In the genomic region with DNA sequence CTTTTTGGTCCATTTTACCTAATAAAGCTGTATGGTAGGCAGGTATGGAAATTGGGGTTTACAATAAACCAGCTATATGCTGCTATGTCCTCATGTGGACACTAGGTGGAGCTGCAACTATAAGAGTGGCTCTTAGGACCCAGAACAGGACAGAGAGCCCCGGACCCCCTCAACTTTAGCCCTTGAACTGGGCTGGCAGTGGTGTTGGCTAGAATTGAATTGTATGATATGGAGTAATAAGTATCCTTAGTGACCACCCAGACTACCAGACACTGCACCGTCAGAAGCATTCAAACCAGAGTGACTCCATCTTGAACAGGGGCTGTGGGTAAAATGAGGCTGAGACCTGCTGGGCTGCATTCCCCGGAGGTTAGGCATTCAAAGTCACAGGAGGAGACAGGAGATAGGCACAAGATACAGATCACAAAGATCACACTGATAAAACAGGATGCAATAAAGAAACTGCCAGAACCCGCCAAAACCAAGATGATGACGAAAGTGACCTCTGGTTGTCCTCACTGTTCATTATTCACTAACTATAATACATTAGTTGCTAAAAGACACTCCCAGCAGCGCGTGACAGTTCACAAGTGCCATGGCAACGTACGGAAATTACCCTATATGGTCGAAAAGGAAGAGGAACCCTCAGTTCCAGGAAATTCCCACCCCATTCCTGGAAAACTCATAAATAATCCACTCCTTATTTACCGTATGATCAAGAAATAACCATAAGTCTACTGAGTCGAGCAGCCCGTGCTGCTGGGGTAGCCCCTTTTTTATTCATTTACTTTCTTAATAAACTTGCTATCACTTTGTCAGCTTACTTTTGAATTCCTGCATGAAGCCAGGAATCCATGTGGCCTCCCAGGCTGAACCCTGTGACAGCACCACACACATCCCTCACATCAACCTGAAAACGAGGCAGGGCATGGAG, we compare ENCODE assay signal across 1 cellular context.
TF ChIP-seq lines count a peak whose summit lies in the region.

No MANE protein-coding gene starts in this region.

TF ChIP-seq in K562, 482 proteins besides CTCF, POLR2A, EP300 and RAD21 (continued from another document and continues in another):
- TF ChIP-seq, protein P1, sequence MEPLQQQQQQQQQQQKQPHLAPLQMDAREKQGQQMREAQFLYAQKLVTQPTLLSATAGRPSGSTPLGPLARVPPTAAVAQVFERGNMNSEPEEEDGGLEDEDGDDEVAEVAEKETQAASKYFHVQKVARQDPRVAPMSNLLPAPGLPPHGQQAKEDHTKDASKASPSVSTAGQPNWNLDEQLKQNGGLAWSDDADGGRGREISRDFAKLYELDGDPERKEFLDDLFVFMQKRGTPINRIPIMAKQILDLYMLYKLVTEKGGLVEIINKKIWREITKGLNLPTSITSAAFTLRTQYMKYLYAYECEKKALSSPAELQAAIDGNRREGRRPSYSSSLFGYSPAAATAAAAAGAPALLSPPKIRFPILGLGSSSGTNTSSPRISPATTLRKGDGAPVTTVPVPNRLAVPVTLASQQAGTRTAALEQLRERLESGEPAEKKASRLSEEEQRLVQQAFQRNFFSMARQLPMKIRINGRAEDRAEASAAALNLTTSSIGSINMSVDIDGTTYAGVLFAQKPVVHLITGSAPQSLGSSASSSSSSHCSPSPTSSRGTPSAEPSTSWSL (CRISPR knock-in tag; IDR thresholded peaks at IDR 0.05; ENCODE audit: borderline replicate concordance): peak; percentile 100
- no peak for TF ChIP-seq C11orf30 (IDR thresholded peaks at IDR 0.05; ENCODE audit: low read depth)
- no peak for TF ChIP-seq SAP30 (IDR thresholded peaks at IDR 0.05; ENCODE audit: borderline replicate concordance, insufficient read depth, low read depth, low read length, poor library complexity, severe bottlenecking)
- peak; percentile 72; the same call in 1 of the 2 replicates for TF ChIP-seq L3MBTL2 (IDR thresholded peaks at IDR 0.05)
- TF ChIP-seq PURB (CRISPR knock-in tag; IDR thresholded peaks at IDR 0.05; ENCODE audit: low read depth): no peak
- TF ChIP-seq NR2C1 (IDR thresholded peaks at IDR 0.05): peak; percentile 83
- TF ChIP-seq NR2C1 (tag; IDR thresholded peaks at IDR 0.05): peak; percentile 99
- TF ChIP-seq, protein P2, sequence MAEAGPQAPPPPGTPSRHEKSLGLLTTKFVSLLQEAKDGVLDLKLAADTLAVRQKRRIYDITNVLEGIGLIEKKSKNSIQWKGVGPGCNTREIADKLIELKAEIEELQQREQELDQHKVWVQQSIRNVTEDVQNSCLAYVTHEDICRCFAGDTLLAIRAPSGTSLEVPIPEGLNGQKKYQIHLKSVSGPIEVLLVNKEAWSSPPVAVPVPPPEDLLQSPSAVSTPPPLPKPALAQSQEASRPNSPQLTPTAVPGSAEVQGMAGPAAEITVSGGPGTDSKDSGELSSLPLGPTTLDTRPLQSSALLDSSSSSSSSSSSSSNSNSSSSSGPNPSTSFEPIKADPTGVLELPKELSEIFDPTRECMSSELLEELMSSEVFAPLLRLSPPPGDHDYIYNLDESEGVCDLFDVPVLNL (CRISPR knock-in tag; IDR thresholded peaks at IDR 0.05; ENCODE audit: low read depth): no peak
- no peak; a peak in 1 of 4 replicates for TF ChIP-seq TBL1XR1 (IDR thresholded peaks at IDR 0.05; ENCODE audit: low read length in 2 of 2)
- TF ChIP-seq CREB1 (IDR thresholded peaks at IDR 0.05): no peak; the same call in 1 of the 2 replicates
- peak; percentile 37; the same call in 1 of the 2 replicates for TF ChIP-seq CREB1 (CRISPR knock-in tag; IDR thresholded peaks at IDR 0.05)
- TF ChIP-seq TAL1 (IDR thresholded peaks at IDR 0.05): no peak
- TF ChIP-seq, protein P3, sequence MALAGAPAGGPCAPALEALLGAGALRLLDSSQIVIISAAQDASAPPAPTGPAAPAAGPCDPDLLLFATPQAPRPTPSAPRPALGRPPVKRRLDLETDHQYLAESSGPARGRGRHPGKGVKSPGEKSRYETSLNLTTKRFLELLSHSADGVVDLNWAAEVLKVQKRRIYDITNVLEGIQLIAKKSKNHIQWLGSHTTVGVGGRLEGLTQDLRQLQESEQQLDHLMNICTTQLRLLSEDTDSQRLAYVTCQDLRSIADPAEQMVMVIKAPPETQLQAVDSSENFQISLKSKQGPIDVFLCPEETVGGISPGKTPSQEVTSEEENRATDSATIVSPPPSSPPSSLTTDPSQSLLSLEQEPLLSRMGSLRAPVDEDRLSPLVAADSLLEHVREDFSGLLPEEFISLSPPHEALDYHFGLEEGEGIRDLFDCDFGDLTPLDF (CRISPR knock-in tag; IDR thresholded peaks at IDR 0.05): peak; percentile 93
- TF ChIP-seq, protein P4, sequence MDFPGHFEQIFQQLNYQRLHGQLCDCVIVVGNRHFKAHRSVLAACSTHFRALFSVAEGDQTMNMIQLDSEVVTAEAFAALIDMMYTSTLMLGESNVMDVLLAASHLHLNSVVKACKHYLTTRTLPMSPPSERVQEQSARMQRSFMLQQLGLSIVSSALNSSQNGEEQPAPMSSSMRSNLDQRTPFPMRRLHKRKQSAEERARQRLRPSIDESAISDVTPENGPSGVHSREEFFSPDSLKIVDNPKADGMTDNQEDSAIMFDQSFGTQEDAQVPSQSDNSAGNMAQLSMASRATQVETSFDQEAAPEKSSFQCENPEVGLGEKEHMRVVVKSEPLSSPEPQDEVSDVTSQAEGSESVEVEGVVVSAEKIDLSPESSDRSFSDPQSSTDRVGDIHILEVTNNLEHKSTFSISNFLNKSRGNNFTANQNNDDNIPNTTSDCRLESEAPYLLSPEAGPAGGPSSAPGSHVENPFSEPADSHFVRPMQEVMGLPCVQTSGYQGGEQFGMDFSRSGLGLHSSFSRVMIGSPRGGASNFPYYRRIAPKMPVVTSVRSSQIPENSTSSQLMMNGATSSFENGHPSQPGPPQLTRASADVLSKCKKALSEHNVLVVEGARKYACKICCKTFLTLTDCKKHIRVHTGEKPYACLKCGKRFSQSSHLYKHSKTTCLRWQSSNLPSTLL (IDR thresholded peaks at IDR 0.05): no peak
- TF ChIP-seq POU5F1 (IDR thresholded peaks at IDR 0.05; ENCODE audit: borderline replicate concordance, low read depth, low read length, partially characterized antibody): no peak
- TF ChIP-seq STAT5B (CRISPR knock-in tag; IDR thresholded peaks at IDR 0.05): peak; percentile 99
- TF ChIP-seq, protein P5, sequence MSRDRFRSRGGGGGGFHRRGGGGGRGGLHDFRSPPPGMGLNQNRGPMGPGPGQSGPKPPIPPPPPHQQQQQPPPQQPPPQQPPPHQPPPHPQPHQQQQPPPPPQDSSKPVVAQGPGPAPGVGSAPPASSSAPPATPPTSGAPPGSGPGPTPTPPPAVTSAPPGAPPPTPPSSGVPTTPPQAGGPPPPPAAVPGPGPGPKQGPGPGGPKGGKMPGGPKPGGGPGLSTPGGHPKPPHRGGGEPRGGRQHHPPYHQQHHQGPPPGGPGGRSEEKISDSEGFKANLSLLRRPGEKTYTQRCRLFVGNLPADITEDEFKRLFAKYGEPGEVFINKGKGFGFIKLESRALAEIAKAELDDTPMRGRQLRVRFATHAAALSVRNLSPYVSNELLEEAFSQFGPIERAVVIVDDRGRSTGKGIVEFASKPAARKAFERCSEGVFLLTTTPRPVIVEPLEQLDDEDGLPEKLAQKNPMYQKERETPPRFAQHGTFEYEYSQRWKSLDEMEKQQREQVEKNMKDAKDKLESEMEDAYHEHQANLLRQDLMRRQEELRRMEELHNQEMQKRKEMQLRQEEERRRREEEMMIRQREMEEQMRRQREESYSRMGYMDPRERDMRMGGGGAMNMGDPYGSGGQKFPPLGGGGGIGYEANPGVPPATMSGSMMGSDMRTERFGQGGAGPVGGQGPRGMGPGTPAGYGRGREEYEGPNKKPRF (IDR thresholded peaks at IDR 0.05; ENCODE audit: low read depth, low read length): no peak
- no peak for TF ChIP-seq DNMT1 (IDR thresholded peaks at IDR 0.05)
- TF ChIP-seq, protein P6, sequence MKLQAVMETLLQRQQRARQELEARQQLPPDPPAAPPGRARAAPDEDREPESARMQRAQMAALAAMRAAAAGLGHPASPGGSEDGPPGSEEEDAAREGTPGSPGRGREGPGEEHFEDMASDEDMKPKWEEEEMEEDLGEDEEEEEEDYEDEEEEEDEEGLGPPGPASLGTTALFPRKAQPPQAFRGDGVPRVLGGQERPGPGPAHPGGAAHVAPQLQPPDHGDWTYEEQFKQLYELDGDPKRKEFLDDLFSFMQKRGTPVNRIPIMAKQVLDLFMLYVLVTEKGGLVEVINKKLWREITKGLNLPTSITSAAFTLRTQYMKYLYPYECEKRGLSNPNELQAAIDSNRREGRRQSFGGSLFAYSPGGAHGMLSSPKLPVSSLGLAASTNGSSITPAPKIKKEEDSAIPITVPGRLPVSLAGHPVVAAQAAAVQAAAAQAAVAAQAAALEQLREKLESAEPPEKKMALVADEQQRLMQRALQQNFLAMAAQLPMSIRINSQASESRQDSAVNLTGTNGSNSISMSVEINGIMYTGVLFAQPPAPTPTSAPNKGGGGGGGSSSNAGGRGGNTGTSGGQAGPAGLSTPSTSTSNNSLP (IDR thresholded peaks at IDR 0.05; ENCODE audit: borderline replicate concordance, low read depth, low read length): 0 out of 2 replicates have a peak, but pooled peaks have one; percentile 70
- TF ChIP-seq, protein P7, sequence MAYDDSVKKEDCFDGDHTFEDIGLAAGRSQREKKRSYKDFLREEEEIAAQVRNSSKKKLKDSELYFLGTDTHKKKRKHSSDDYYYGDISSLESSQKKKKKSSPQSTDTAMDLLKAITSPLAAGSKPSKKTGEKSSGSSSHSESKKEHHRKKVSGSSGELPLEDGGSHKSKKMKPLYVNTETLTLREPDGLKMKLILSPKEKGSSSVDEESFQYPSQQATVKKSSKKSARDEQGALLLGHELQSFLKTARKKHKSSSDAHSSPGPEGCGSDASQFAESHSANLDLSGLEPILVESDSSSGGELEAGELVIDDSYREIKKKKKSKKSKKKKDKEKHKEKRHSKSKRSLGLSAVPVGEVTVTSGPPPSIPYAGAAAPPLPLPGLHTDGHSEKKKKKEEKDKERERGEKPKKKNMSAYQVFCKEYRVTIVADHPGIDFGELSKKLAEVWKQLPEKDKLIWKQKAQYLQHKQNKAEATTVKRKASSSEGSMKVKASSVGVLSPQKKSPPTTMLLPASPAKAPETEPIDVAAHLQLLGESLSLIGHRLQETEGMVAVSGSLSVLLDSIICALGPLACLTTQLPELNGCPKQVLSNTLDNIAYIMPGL (CRISPR knock-in tag; IDR thresholded peaks at IDR 0.05): no peak
- TF ChIP-seq PHB (CRISPR knock-in tag; IDR thresholded peaks at IDR 0.05): peak; percentile 99
- peak; percentile 100 for TF ChIP-seq ZNF311 (CRISPR knock-in tag; IDR thresholded peaks at IDR 0.05)
- TF ChIP-seq, protein P8, sequence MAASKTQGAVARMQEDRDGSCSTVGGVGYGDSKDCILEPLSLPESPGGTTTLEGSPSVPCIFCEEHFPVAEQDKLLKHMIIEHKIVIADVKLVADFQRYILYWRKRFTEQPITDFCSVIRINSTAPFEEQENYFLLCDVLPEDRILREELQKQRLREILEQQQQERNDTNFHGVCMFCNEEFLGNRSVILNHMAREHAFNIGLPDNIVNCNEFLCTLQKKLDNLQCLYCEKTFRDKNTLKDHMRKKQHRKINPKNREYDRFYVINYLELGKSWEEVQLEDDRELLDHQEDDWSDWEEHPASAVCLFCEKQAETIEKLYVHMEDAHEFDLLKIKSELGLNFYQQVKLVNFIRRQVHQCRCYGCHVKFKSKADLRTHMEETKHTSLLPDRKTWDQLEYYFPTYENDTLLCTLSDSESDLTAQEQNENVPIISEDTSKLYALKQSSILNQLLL (CRISPR knock-in tag; IDR thresholded peaks at IDR 0.05; ENCODE audit: borderline replicate concordance): peak; percentile 79
- TF ChIP-seq CREBBP (IDR thresholded peaks at IDR 0.05; ENCODE audit: low read depth, low read length): no peak
- peak; percentile 99 for TF ChIP-seq ZNF347 (CRISPR knock-in tag; IDR thresholded peaks at IDR 0.05; ENCODE audit: low read depth)
- peak; percentile 31 to 100; a peak in 3 of 4 replicates for TF ChIP-seq TEAD1 (CRISPR knock-in tag; IDR thresholded peaks at IDR 0.05)
- TF ChIP-seq KLF13 (tag; IDR thresholded peaks at IDR 0.05; ENCODE audit: borderline replicate concordance, low read depth): peak; percentile 100
- TF ChIP-seq ATF7 (IDR thresholded peaks at IDR 0.05): peak; percentile 94
- TF ChIP-seq, protein P9, sequence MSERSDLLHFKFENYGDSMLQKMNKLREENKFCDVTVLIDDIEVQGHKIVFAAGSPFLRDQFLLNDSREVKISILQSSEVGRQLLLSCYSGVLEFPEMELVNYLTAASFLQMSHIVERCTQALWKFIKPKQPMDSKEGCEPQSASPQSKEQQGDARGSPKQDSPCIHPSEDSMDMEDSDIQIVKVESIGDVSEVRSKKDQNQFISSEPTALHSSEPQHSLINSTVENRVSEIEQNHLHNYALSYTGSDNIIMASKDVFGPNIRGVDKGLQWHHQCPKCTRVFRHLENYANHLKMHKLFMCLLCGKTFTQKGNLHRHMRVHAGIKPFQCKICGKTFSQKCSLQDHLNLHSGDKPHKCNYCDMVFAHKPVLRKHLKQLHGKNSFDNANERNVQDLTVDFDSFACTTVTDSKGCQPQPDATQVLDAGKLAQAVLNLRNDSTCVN (CRISPR knock-in tag; IDR thresholded peaks at IDR 0.05): peak; percentile 100
- TF ChIP-seq KLF16 (IDR thresholded peaks at IDR 0.05): peak; percentile 59; the same call in 1 of the 2 replicates
- TF ChIP-seq, protein P10, sequence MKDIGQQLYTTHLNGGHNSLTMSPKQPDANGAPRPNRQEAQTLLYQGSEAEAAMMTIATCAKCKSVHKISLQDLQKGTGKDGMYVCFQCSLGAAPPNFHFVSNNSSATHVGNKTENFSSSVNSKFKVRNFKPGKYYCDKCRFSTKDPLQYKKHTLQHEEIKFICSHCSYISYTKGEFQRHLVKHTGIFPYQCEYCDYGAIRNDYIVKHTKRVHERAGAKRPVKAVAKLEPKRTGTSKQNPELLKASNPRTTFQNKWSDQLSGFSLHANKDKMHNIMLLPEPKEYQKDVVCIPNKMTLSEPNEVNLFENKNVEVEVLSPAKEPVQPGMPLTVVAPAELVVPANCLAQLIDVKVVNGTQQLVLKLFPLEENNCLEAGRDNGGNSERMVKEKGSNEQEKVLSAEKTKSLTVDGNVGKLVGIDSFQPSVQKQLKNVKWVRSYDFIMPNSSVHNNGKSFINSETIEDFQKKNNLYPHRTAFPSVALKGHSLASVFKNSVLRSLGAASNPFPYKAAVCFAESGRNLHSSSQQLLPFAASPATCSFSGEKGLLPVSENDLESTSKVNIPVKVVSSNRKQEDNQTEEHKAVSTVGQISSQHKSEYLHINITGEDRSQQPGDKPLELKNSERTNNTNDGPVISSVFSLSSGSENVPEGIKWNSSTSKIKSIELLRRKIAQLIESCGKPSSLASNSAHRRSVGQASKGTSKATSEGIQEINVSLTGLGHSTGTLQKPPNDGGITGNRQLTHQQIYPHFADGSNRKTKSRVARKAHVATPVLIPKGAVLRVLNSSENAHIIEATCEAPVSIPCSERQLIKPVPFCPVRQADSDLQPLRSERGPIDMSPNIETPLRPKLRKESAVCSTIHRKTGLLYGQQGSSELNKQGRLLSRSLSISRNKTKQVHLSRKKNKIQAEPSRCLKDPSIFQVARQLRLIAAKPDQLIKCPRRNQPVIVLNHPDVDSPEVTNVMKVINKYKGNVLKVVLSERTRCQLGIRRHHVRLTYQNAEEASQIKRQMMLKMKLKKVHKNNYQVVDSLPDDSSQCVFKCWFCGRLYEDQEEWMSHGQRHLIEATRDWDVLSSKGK (CRISPR knock-in tag; IDR thresholded peaks at IDR 0.05): peak; percentile 96
- peak; percentile 73 for TF ChIP-seq POLR2AphosphoS5 (IDR thresholded peaks at IDR 0.05; ENCODE audit: control insufficient read depth, insufficient read depth, low read depth, low read length)
- no peak for TF ChIP-seq EWSR1 (IDR thresholded peaks at IDR 0.05; ENCODE audit: borderline replicate concordance, low read depth, partially characterized antibody)
- no peak for TF ChIP-seq CBX8 (IDR thresholded peaks at IDR 0.05; ENCODE audit: borderline replicate concordance, extremely low read depth, low read depth, low read length, poor library complexity, severe bottlenecking)
- peak; percentile 47 for TF ChIP-seq POLR2B (IDR thresholded peaks at IDR 0.05; ENCODE audit: low read depth, partially characterized antibody)
- peak; percentile 37; the same call in 1 of the 2 replicates for TF ChIP-seq NCOA1 (IDR thresholded peaks at IDR 0.05; ENCODE audit: low read depth)
